In the genomic region with DNA sequence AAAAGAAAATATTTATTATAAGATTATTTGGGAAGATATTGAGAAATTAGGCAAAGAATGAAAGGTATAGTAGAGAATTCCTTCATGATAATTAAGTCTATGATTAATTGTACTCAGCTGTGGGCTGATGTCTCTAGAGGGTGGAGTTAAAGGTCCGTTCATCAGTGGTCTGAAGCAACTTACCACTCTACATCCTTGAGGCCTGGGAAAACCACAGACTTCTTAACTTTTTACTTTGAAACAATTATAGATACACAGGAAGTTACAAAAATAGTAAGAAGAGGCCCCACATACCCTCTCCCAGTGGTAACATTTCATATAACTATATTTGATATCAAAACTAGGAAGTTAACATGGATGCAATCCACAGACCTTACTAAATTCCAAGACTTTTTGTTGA, we compare ENCODE assay signal across 20 cellular contexts.
"Had no signal": no experiment of that assay in that cellular context is flagged by ENCODE, and none has a peak within 500 bp of the region (broad histone marks: within the 10 kb centered on the region; RNA-seq: fewer than 3 reads in every experiment).

No MANE protein-coding gene starts in this region.

- H3K27ac Mint-ChIP-seq: activated B cell treated with CpG ODN at 0.5 μM for 24 hours; activated CD4-positive, alpha-beta T cell treated with anti-CD3 and anti-CD28 coated beads, Interleukin-2, amount 10 ng/mL, durations not matched to agents 7 days and 5 days; activated naive CD8-positive, alpha-beta T cell treated with anti-CD3 and anti-CD28 coated beads, Interleukin-2, amount 50 U/mL, for 24 hours; dendritic cell treated with granulocyte-macrophage colony-stimulating factor and Interleukin-4, amounts not matched to agents 40 ng/mL and 50 ng/mL, for 4 days; naive thymus-derived CD4-positive, alpha-beta T cell had no signal

- H3K27me3 Mint-ChIP-seq: activated naive CD8-positive, alpha-beta T cell treated with anti-CD3 and anti-CD28 coated beads, Interleukin-2, amount 50 U/mL, for 24 hours had no signal

- DNase-seq: activated B cell treated with CpG ODN at 0.5 μM for 24 hours; activated CD4-positive, alpha-beta T cell treated with anti-CD3 and anti-CD28 coated beads, Interleukin-2, amount 10 ng/mL, durations not matched to agents 7 days and 5 days; activated naive CD4-positive, alpha-beta T cell; activated naive CD8-positive, alpha-beta T cell treated with anti-CD3 and anti-CD28 coated beads, Interleukin-2, amount 50 U/mL, for 24 hours; aorta; effector memory CD4-positive, alpha-beta T cell; foreskin fibroblast; hippocampal formation; kidney; left lung; mucosa of descending colon; naive thymus-derived CD4-positive, alpha-beta T cell; small intestine; stimulated activated CD4-positive, alpha-beta T cell treated with anti-CD3 and anti-CD28 coated beads, Interleukin-4, amount 100 ng/mL, for 4 hours; stimulated activated CD8-positive, alpha-beta memory T cell treated with anti-CD3 and anti-CD28 coated beads, Interleukin-4, amount 100 ng/mL, for 48 hours; stimulated activated naive CD4-positive, alpha-beta T cell treated with Interleukin-2 at 50 U/mL for 16 hours; substantia nigra; transverse colon had no signal

- H3K9me3 Mint-ChIP-seq: activated B cell treated with CpG ODN at 0.5 μM for 24 hours; activated CD4-positive, alpha-beta T cell treated with anti-CD3 and anti-CD28 coated beads, Interleukin-2, amount 10 ng/mL, durations not matched to agents 7 days and 5 days; activated naive CD8-positive, alpha-beta T cell treated with anti-CD3 and anti-CD28 coated beads, Interleukin-2, amount 50 U/mL, for 24 hours; dendritic cell treated with granulocyte-macrophage colony-stimulating factor and Interleukin-4, amounts not matched to agents 40 ng/mL and 50 ng/mL, for 4 days; naive thymus-derived CD4-positive, alpha-beta T cell had no signal

- H3K4me1 Mint-ChIP-seq: activated B cell treated with CpG ODN at 0.5 μM for 24 hours had no signal

- H3K27me3 ChIP-seq: transverse colon, vagina had no signal

- H3K4me3 Mint-ChIP-seq: activated B cell treated with CpG ODN at 0.5 μM for 24 hours; activated CD4-positive, alpha-beta T cell treated with anti-CD3 and anti-CD28 coated beads, Interleukin-2, amount 10 ng/mL, durations not matched to agents 7 days and 5 days; activated naive CD8-positive, alpha-beta T cell treated with anti-CD3 and anti-CD28 coated beads, Interleukin-2, amount 50 U/mL, for 24 hours; dendritic cell treated with granulocyte-macrophage colony-stimulating factor and Interleukin-4, amounts not matched to agents 40 ng/mL and 50 ng/mL, for 4 days; naive thymus-derived CD4-positive, alpha-beta T cell had no signal

- H3K4me3 ChIP-seq: left lung, mucosa of descending colon, transverse colon, vagina had no signal

- H3K36me3 Mint-ChIP-seq: naive thymus-derived CD4-positive, alpha-beta T cell had no signal

- H3K4me1 ChIP-seq: left lung, transverse colon, vagina had no signal

- H3K27ac ChIP-seq: left lung, transverse colon, vagina had no signal

- FAIRE-seq: kidney, small intestine had no signal

- H3K9me3 ChIP-seq: left lung, mucosa of descending colon, transverse colon, vagina had no signal

- H3K36me3 ChIP-seq: left lung, transverse colon, vagina had no signal

- ATAC-seq: activated naive CD8-positive, alpha-beta T cell treated with anti-CD3 and anti-CD28 coated beads, Interleukin-2, amount 50 U/mL, for 24 hours; left lung; mucosa of descending colon; naive thymus-derived CD4-positive, alpha-beta T cell had no signal
